Comparison of ENCODE assay signal across 10 cellular contexts in the genomic region with DNA sequence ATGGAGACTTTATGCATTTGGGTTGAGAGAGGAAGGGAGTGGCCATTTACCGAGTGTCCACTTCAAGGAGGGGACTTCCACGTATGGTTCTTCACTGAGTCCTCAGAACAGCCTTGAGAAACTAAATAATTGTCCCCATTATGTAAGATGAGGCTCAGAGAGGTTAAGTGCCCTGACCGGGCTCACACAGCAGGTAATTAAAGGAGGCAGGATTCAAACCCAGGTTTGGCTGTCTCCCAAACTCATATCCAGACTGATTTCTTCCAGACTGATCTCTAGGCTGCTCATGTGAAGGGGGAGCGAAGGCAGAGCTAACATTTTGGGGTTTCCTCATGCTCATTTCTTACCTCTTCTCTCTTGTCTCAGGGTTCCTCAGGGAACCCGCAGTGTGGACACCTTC.
"Had no signal": no experiment of that assay in that cellular context is flagged by ENCODE, and none has a peak within 500 bp of the region (broad histone marks: within the 10 kb centered on the region; RNA-seq: fewer than 3 reads in every experiment).

No MANE protein-coding gene starts in this region.

- DNase-seq: GM23248, GOT3, H7, HFFc6, IMR-90, KBM-7 had no signal

- H3K4me3 Mint-ChIP-seq: HFFc6 had no signal

- H3K36me3 ChIP-seq: HAP-1 had no signal

- H3K27ac Mint-ChIP-seq: HFFc6 had no signal

- ATAC-seq: HCT116 had no signal

- H3K4me3 ChIP-seq: GM23248, HAP-1 had no signal

- H3K9me3 ChIP-seq: HAP-1 had no signal

- H3K27ac ChIP-seq: GM23248, HL-60 had no signal

- FAIRE-seq: HTR-8/SVneo had no signal

- H3K4me1 ChIP-seq: HAP-1 had no signal

- H3K9me3 Mint-ChIP-seq: HFFc6 had no signal
